In genomic region chr11:120958185-120958584, GRCh38 we compare ENCODE assay signal across 26 cellular contexts.
"Had no signal": no experiment of that assay in that cellular context is flagged by ENCODE, and none has a peak within 500 bp of the region (broad histone marks: within the 10 kb centered on the region; RNA-seq: fewer than 3 reads in every experiment).

No MANE protein-coding gene starts in this region.

- FAIRE-seq: endometrium, islet of Langerhans, keratinocyte had no signal

- ATAC-seq: effector memory CD8-positive, alpha-beta T cell; esophagus mucosa; gastrocnemius medialis; heart right ventricle; left cardiac atrium; left lung; left ventricle myocardium superior; lower lobe of right lung; naive thymus-derived CD4-positive, alpha-beta T cell had no signal

- H3K9me3 ChIP-seq: colonic mucosa, esophagus squamous epithelium, gastrocnemius medialis, heart right ventricle, left lung, lower lobe of right lung had no signal

- H3K27ac ChIP-seq: colonic mucosa, epithelial cell of prostate, esophagus squamous epithelium, gastrocnemius medialis, heart right ventricle, left lung, lower lobe of right lung had no signal

- H3K36me3 ChIP-seq: colonic mucosa, esophagus squamous epithelium, gastrocnemius medialis, heart right ventricle, left lung, lower lobe of right lung had no signal

- H3K27me3 ChIP-seq: colonic mucosa, gastrocnemius medialis, left lung had no signal

- H3K4me1 ChIP-seq: colonic mucosa, gastrocnemius medialis, left lung, lower lobe of right lung had no signal

- H3K4me3 ChIP-seq: colonic mucosa, esophagus squamous epithelium, gastrocnemius medialis, heart right ventricle, left lung, lower lobe of right lung had no signal

- DNase-seq: colonic mucosa; cortex of kidney; effector CD8-positive, alpha-beta T cell; effector memory CD8-positive, alpha-beta T cell; endodermal cell; erythroblast; esophagus squamous epithelium; foreskin fibroblast; foreskin melanocyte; gastrocnemius medialis; glutamatergic neuron; head of caudate nucleus; heart right ventricle; hippocampal formation; left cardiac atrium; left lung; left ventricle myocardium superior; lower lobe of right lung; mesenchymal stem cell; midbrain; naive thymus-derived CD4-positive, alpha-beta T cell had no signal
